9 cellular contexts compared by ENCODE assay signal in the genomic region with DNA sequence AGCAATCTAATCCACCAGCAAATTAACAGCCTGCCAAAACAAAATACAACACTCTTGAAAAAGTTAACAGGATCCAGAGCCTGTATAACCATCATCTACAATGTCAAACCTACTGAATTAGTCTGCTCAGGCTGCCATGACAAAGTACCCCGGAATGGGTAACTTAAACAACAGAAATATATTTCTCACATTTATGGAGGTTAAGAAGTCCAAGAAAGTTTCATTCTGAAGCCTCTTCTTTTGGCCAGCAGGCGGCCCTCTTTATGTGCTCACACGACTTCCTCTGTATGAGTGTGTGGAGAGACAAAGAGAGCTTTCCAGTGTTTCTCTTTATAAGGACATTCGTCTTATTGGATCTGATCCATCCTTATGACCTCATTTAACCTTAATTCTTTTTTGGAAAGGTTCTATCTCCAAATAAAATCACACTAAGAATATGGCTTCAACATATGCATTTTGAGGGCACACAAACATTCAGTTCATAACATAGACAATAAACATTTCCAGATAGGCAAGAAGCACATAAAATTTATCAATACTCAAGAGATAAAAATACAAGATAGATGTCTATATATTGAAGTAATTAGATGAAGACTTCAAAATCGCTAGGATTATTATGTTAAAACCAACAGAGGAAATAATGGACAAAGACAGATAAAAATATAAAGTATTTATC. TPM values are rescaled to one million over a fixed set of nuclear protein-coding genes. Genes with fewer than 3 reads are reported as not detected.
DNase-seq lines count a peak whose midpoint lies in the region; ATAC-seq, FAIRE-seq and TF ChIP-seq lines count a peak whose summit lies in the region.
"Had no signal": no experiment of that assay in that cellular context is flagged by ENCODE, and none has a peak within 500 bp of the region (broad histone marks: within the 10 kb centered on the region; RNA-seq: fewer than 3 reads in every experiment).

No MANE protein-coding gene starts in this region.

- intact Hi-C loops in left ventricle myocardium superior (cut with micrococcal nuclease): loop anchor here (5.0 kb wide), 1 partner anchor 40 kb away; no protein-coding TSS in a partner anchor

- peak; percentile 72 for TF ChIP-seq CTCF in LNCaP clone FGC (IDR thresholded peaks at IDR 0.05; ENCODE audit: control insufficient read depth, extremely low read depth, insufficient read depth)

- H3K4me3 Mint-ChIP-seq in activated naive CD8-positive, alpha-beta T cell treated with anti-CD3 and anti-CD28 coated beads for 36 hours: no peak overlapping the region
- H3K4me3 Mint-ChIP-seq: IgD-negative memory B cell had no signal

- DNase-seq in AG20443 (ENCODE audit: low spot score) (peak; percentile 63), GM12891 (ENCODE audit: insufficient read length, low spot score) (peak; percentile 5), LNCaP clone FGC (ENCODE audit: low read depth) (peak; percentile 42), left ventricle myocardium superior (peak; percentile 65), activated gamma-delta T cell (lab: John Stamatoyannopoulos, UW) (no peak)
- DNase-seq in activated naive CD8-positive, alpha-beta T cell treated with anti-CD3 and anti-CD28 coated beads for 36 hours: peak; percentile 3
- peak; percentile 5 for DNase-seq in stimulated activated CD4-positive, alpha-beta T cell treated with anti-CD3 and anti-CD28 coated beads, Interleukin-1b, Interleukin-23, amount 100 ng/mL, for 48 hours

- H3K27me3 Mint-ChIP-seq in activated naive CD8-positive, alpha-beta T cell treated with anti-CD3 and anti-CD28 coated beads for 36 hours: peaks cover 43% of the 10 kb centered on the region

- no peaks in the 10 kb centered on the region for H3K36me3 Mint-ChIP-seq in activated naive CD8-positive, alpha-beta T cell treated with anti-CD3 and anti-CD28 coated beads for 36 hours
- H3K36me3 Mint-ChIP-seq: IgD-negative memory B cell had no signal

- H3K4me1 Mint-ChIP-seq in activated naive CD8-positive, alpha-beta T cell treated with anti-CD3 and anti-CD28 coated beads for 36 hours: peaks cover 2% of the 10 kb centered on the region

- H3K27ac Mint-ChIP-seq in activated naive CD8-positive, alpha-beta T cell treated with anti-CD3 and anti-CD28 coated beads for 36 hours: no peak overlapping the region
- H3K27ac Mint-ChIP-seq: IgD-negative memory B cell had no signal

- TF ChIP-seq POLR2A in GM12891 (IDR thresholded peaks at IDR 0.05; ENCODE audit: low read depth, low read length): no peak

- H3K4me3 ChIP-seq in LNCaP clone FGC (ENCODE audit: low read depth, low read length): no peak overlapping the region

- H3K9me3 Mint-ChIP-seq in activated naive CD8-positive, alpha-beta T cell treated with anti-CD3 and anti-CD28 coated beads for 36 hours: no peaks in the 10 kb centered on the region
- H3K9me3 Mint-ChIP-seq: IgD-negative memory B cell had no signal

- no peak for FAIRE-seq in GM12891 (lab: Jason Lieb, UNC)

- ATAC-seq in left ventricle myocardium superior (peak; percentile 57), GM21717 (IDR thresholded peaks at IDR 0.05; ENCODE audit: unreplicated experiment) (no peak)

TF ChIP-seq in GM12891, 5 proteins besides CTCF, POLR2A, EP300 and RAD21:
- TF ChIP-seq POLR2AphosphoS5 (IDR thresholded peaks at IDR 0.05; ENCODE audit: low read depth, low read length) (no peak), TAF1 (IDR thresholded peaks at IDR 0.05; ENCODE audit: low read depth, low read length) (no peak), SPI1 (IDR thresholded peaks at IDR 0.05; ENCODE audit: low read depth, low read length) (peak; percentile 46; the same call in 1 of the 2 replicates), POU2F2 (IDR thresholded peaks at IDR 0.05; ENCODE audit: low read depth, low read length) (no peak), PAX5 (IDR thresholded peaks at IDR 0.05; ENCODE audit: insufficient read depth, low read length, severe bottlenecking) (no peak)

RNA-seq across cellular contexts. Expression of gene RERG, which starts 5.9 kb away (rescaled TPM):
- not detected for polyA plus RNA-seq in GM12891 (2012; ENCODE audit: low read depth, missing spikeins)
- total RNA-seq in activated naive CD8-positive, alpha-beta T cell treated with anti-CD3 and anti-CD28 coated beads for 36 hours: not detected
- 3.8 TPM for total RNA-seq in left ventricle myocardium superior
- polyA plus RNA-seq: IgD-negative memory B cell had no signal
